2 cellular contexts compared by ENCODE assay signal in genomic region chrX:41344053-41344452, GRCh38.
TF ChIP-seq lines count a peak whose summit lies in the region.

No MANE protein-coding gene starts in this region.

TF ChIP-seq in HepG2, 621 proteins besides CTCF, POLR2A, EP300 and RAD21:
- TF ChIP-seq ARID4A (CRISPR knock-in tag; IDR thresholded peaks at IDR 0.05; ENCODE audit: borderline replicate concordance), result no peak
- peak; percentile 9 for TF ChIP-seq RBM22 (optimal IDR thresholded peaks at IDR 0.05; ENCODE audit: low read length)

TF ChIP-seq in GM12878, 131 proteins besides CTCF, POLR2A, EP300 and RAD21:
- TF ChIP-seq MLLT1 (IDR thresholded peaks at IDR 0.05), result 0 out of 2 replicates have a peak, but pooled peaks have one; percentile 55
- TF ChIP-seq SMAD1 (IDR thresholded peaks at IDR 0.05; ENCODE audit: low read depth, partially characterized antibody), result no peak
- TF ChIP-seq POLR2AphosphoS5 (IDR thresholded peaks at IDR 0.05; ENCODE audit: low read length), result peak; percentile 64
- TF ChIP-seq BRCA1 (IDR thresholded peaks at IDR 0.05; ENCODE audit: low read depth, low read length), result no peak
